In genomic region chr3:52240886-52241244, GRCh38 we compare ENCODE assay signal across 1 cellular context.
TF ChIP-seq lines count a peak whose summit lies in the region.

No MANE protein-coding gene starts in this region.

TF ChIP-seq in HepG2, 621 proteins besides CTCF, POLR2A, EP300 and RAD21:
- TF ChIP-seq RBM39 (IDR thresholded peaks at IDR 0.05; ENCODE audit: low read depth, low read length, poor library complexity, severe bottlenecking) (no peak), ZNF343 (CRISPR knock-in tag; IDR thresholded peaks at IDR 0.05) (no peak), MYC (CRISPR knock-in tag; IDR thresholded peaks at IDR 0.05; ENCODE audit: borderline replicate concordance) (no peak), AHDC1 (CRISPR knock-in tag; IDR thresholded peaks at IDR 0.05; ENCODE audit: borderline replicate concordance) (no peak), XRCC5 (optimal IDR thresholded peaks at IDR 0.05; ENCODE audit: low read length) (no peak), KAT8 (CRISPR knock-in tag; IDR thresholded peaks at IDR 0.05) (peak; percentile 14; the same call in 1 of the 2 replicates), ZNF124 (CRISPR knock-in tag; IDR thresholded peaks at IDR 0.05) (0 out of 2 replicates have a peak, but pooled peaks have one; percentile 5), MAFK (conservative IDR thresholded peaks at IDR 0.05 in 1 of 2, IDR thresholded peaks at IDR 0.05 in 1 of 2; ENCODE audit: low read length in 2 of 2) (peak in 1 of 2 experiments; percentile 31; a peak in 1 of 4 replicates), SSRP1 (CRISPR knock-in tag; IDR thresholded peaks at IDR 0.05) (0 out of 2 replicates have a peak, but pooled peaks have one; percentile 41), ZNF678 (CRISPR knock-in tag; IDR thresholded peaks at IDR 0.05) (no peak), ZSCAN21 (CRISPR knock-in tag; IDR thresholded peaks at IDR 0.05; ENCODE audit: borderline replicate concordance) (no peak)
TF ChIP-seq in HepG2: peak in this region for 4.
